In the genomic region with DNA sequence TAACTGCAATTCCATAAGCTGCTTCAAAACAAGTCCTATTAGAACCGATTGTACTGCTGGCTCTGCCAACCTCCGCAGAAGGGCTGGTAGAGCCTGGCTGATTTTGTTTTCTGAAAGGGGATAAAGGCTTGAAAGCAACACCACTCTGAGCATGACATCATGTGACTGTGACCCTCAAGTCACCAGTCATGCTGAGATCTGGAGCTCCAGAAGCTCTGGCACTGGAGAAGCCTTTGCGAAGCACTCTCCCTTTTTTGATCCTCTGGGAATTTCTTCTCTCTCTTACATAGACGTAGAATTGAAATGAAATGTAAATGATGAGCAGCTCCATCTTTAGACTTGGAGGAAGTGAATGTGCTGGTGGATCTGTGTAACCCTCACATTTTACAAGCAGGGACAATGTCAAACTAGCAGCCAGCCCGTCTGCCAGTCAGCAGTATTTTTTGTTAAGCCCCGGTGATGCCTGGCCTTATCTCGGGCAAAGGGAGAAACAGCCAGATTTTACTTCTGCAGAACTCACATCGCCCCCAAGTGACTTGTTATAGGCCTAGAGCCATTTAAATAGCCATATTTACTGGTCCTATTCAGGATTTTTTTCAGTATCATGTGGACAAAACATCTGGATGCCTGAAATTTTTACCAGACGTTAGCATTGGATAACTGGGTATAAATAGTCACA, we compare ENCODE assay signal across 8 cellular contexts.
DNase-seq lines count a peak whose midpoint lies in the region; ATAC-seq, FAIRE-seq and TF ChIP-seq lines count a peak whose summit lies in the region.

No MANE protein-coding gene starts in this region.

- FAIRE-seq in H1 (lab: Jason Lieb, UNC) (peak; percentile 13), GM19239 (lab: Jason Lieb, UNC) (no peak)

- no peaks in the 10 kb centered on the region for H4K20me1 ChIP-seq in H1 (replicated peaks in 1 of 2; ENCODE audit: control insufficient read depth in 1 of 2, insufficient read depth in 2 of 2, low read length in 2 of 2)

- POLR2A ChIA-PET in H1 (lab: Charles Lee; ENCODE audit: partially characterized antibody), result no interaction called here

- H3K4me2 ChIP-seq in H1 (ENCODE audit: insufficient read depth in 1 of 2, low read depth in 2 of 2, low read length in 2 of 2), result no peak overlapping the region; a peak in 1 of 4 replicates

- peak; percentile 65 to 69 for TF ChIP-seq RAD21 in H1 (IDR thresholded peaks at IDR 0.05 in 1 of 2, conservative IDR thresholded peaks at IDR 0.05 in 1 of 2; ENCODE audit: low read depth in 2 of 2, low read length in 2 of 2)

- no peak for TF ChIP-seq POLR2A in H1 (IDR thresholded peaks at IDR 0.05; ENCODE audit: control extremely low read depth in 1 of 2, low read depth in 2 of 2, low read length in 2 of 2)

- no peak overlapping the region for H2BK20ac ChIP-seq in H1 (ENCODE audit: low read length)

- H3K23ac ChIP-seq in H1 (ENCODE audit: insufficient read length), result no peak overlapping the region

- no peak overlapping the region for H4K8ac ChIP-seq in H1 (ENCODE audit: extremely low read depth, insufficient read depth, low read length)

- no peak overlapping the region for H4K91ac ChIP-seq in H1 (replicated peaks; ENCODE audit: insufficient read length, low read length)

- no peak overlapping the region for H2BK15ac ChIP-seq in H1 (ENCODE audit: low read length)

- no peak overlapping the region for H3K27ac ChIP-seq in H1 (ENCODE audit: low read depth, low read length)

- H3K23me2 ChIP-seq in H1 (ENCODE audit: low read depth, low read length), result no peaks in the 10 kb centered on the region; the same call in 1 of the 2 replicates

- H2BK12ac ChIP-seq in H1 (ENCODE audit: low read depth, low read length), result no peak overlapping the region

- H3K4me1 ChIP-seq in H1 (replicated peaks in 1 of 4; ENCODE audit: control insufficient read depth in 3 of 4, insufficient read depth in 4 of 4, low read length in 3 of 4), result peaks cover 0 to 5% (median 0%) of the 10 kb centered on the region in 4 experiments; a peak in 2 of 7 replicates

- no peak overlapping the region for H3K18ac ChIP-seq in H1 (ENCODE audit: extremely low read depth, low read length)

- H2BK120ac ChIP-seq in H1 (replicated peaks; ENCODE audit: low read depth, low read length), result no peak overlapping the region

- no peaks in the 10 kb centered on the region for H3K79me1 ChIP-seq in H1 (ENCODE audit: low read depth, low read length)

- no peak overlapping the region for H3K4ac ChIP-seq in H1 (replicated peaks; ENCODE audit: insufficient read length, low read depth, low read length)

- H2AFZ ChIP-seq in H1 (ENCODE audit: low read length), result peak overlapping the region; percentile 77; the same call in 1 of the 2 replicates

- H3K79me2 ChIP-seq in H1 (ENCODE audit: control insufficient read depth in 1 of 2, insufficient read depth in 2 of 2, low read length in 2 of 2), result no peaks in the 10 kb centered on the region

- H3K14ac ChIP-seq in H1 (ENCODE audit: insufficient read length), result no peak overlapping the region

- no peak overlapping the region for H4K5ac ChIP-seq in H1 (ENCODE audit: insufficient read length, low read depth, low read length)

- WGBS in H1 (ENCODE audit: extremely low coverage in 1 of 2, insufficient coverage in 1 of 2, insufficient read length in 1 of 2, insufficient replicate concordance in 2 of 2, low coverage in 1 of 2, low lambda C conversion rate in 2 of 2, missing lambda C conversion rate in 1 of 2), 2 experiments, result 75% methylated on average over 9 of the region's 9 CpGs; no CpG with 5 or more reads in 1 of the 2 experiments

- DNase-seq in AG09309 (ENCODE audit: low read depth), result no peak
- DNase-seq in NCI-H1092 (lab: John Stamatoyannopoulos, UW), result peak; percentile 32
- DNase-seq in H1 (ENCODE audit: low read depth in 1 of 2, low spot score in 2 of 2), result no peak
- DNase-seq in medulla oblongata (ENCODE audit: extremely low spot score), result peak; percentile 83
- no peak for DNase-seq in NCI-H1048 (lab: John Stamatoyannopoulos, UW)
- no peak for DNase-seq in stimulated activated CD8-positive, alpha-beta memory T cell treated with anti-CD3 and anti-CD28 coated beads, Interleukin-4, amount 100 ng/mL, for 48 hours
- DNase-seq in GM19239 (ENCODE audit: insufficient read length, low spot score), result no peak

- H3K9me3 ChIP-seq in H1 (ENCODE audit: insufficient read depth in 2 of 2, low read depth in 1 of 2, low read length in 1 of 2), result no peaks in the 10 kb centered on the region

- no peak overlapping the region for H2BK5ac ChIP-seq in H1 (ENCODE audit: low read depth, low read length)

- TF ChIP-seq CTCF in AG09309 (IDR thresholded peaks at IDR 0.05; ENCODE audit: control insufficient read depth, insufficient read depth, low read depth, low read length, missing control alignments), result peak; percentile 5
- TF ChIP-seq CTCF in H1 (IDR thresholded peaks at IDR 0.05; ENCODE audit: control extremely low read depth in 1 of 3, insufficient read depth in 1 of 3, low read depth in 1 of 3, low read length in 3 of 3), result peak in 2 of 3 experiments; percentile 26 to 32; a peak in 2 of 4 replicates

- H3K4me3 ChIP-seq in AG09309 (ENCODE audit: control insufficient read depth, low read depth, low read length) (no peak overlapping the region), H1 (ENCODE audit: extremely low read depth in 1 of 4, insufficient read depth in 2 of 4, low read depth in 3 of 4, low read length in 4 of 4) (no peak overlapping the region)

- H2AK5ac ChIP-seq in H1 (ENCODE audit: low read depth, low read length), result no peak overlapping the region

- H3K9ac ChIP-seq in H1 (replicated peaks in 1 of 4; ENCODE audit: extremely low read depth in 1 of 4, low read depth in 3 of 4, low read length in 3 of 4), result no peak overlapping the region

- no peak for TF ChIP-seq EP300 in H1 (IDR thresholded peaks at IDR 0.05; ENCODE audit: borderline replicate concordance in 1 of 2, low read depth in 2 of 2, low read length in 2 of 2)

- no peak overlapping the region for H3K56ac ChIP-seq in H1 (replicated peaks; ENCODE audit: insufficient read length, low read depth, low read length)

- CTCF ChIA-PET in H1 (lab: Charles Lee; ENCODE audit: partially characterized antibody), result interaction anchor here (0.7 to 2.0 kb wide), 8 partner anchors 37 to 1101 kb away, joined by 3 to 8 read pairs (median 4); no protein-coding TSS in a partner anchor

- no peaks in the 10 kb centered on the region for H3K27me3 ChIP-seq in H1 (replicated peaks in 1 of 4; ENCODE audit: control insufficient read depth in 3 of 4, extremely low read depth in 1 of 4, insufficient read depth in 3 of 4, low read length in 3 of 4)

- H3K36me3 ChIP-seq in H1 (ENCODE audit: control insufficient read depth in 2 of 4, insufficient read depth in 4 of 4, low read length in 3 of 4), result no peaks in the 10 kb centered on the region

- ATAC-seq in HG03565 (IDR thresholded peaks at IDR 0.05; ENCODE audit: unreplicated experiment), result no peak

TF ChIP-seq in H1, 55 proteins besides CTCF, POLR2A, EP300 and RAD21:
- TF ChIP-seq RFX5 (IDR thresholded peaks at IDR 0.05; ENCODE audit: borderline replicate concordance, low read depth, low read length), result no peak
- no peak for TF ChIP-seq BCL11A (IDR thresholded peaks at IDR 0.05; ENCODE audit: low read depth in 2 of 2, low read length in 2 of 2)
- TF ChIP-seq SIN3A (conservative IDR thresholded peaks at IDR 0.05 in 1 of 2, IDR thresholded peaks at IDR 0.05 in 1 of 2; ENCODE audit: low read depth in 1 of 2, low read length in 2 of 2), result no peak
- no peak for TF ChIP-seq SP1 (IDR thresholded peaks at IDR 0.05; ENCODE audit: low read depth, low read length)
- no peak for TF ChIP-seq SAP30 (IDR thresholded peaks at IDR 0.05; ENCODE audit: insufficient read depth, insufficient replicate concordance, low read length)
- TF ChIP-seq YY1 (IDR thresholded peaks at IDR 0.05; ENCODE audit: low read depth, low read length), result no peak
- no peak for TF ChIP-seq SRF (IDR thresholded peaks at IDR 0.05; ENCODE audit: low read depth, low read length)
- TF ChIP-seq KDM4A (IDR thresholded peaks at IDR 0.05; ENCODE audit: low read depth, low read length, severe bottlenecking), result no peak
- no peak for TF ChIP-seq HDAC2 (IDR thresholded peaks at IDR 0.05; ENCODE audit: borderline replicate concordance in 1 of 2, low read depth in 2 of 2, low read length in 2 of 2)
- TF ChIP-seq HDAC6 (IDR thresholded peaks at IDR 0.05; ENCODE audit: low read depth, low read length), result no peak
- no peak for TF ChIP-seq GABPA (IDR thresholded peaks at IDR 0.05; ENCODE audit: borderline replicate concordance, insufficient read depth, low read length)
- TF ChIP-seq MAFK (IDR thresholded peaks at IDR 0.05; ENCODE audit: low read depth, low read length), result no peak
- TF ChIP-seq POU5F1 (IDR thresholded peaks at IDR 0.05; ENCODE audit: low read depth, low read length), result no peak
- TF ChIP-seq TAF1 (IDR thresholded peaks at IDR 0.05; ENCODE audit: low read depth, low read length), result no peak

Comparison
In these comparisons a context has a peak if more than half of its experiments do, and no peak if none do; other contexts are left out.
1. DNase-seq: peak in NCI-H1092 (single experiment) and medulla oblongata (single experiment); none in AG09309 (single experiment), H1 (0 of 2), NCI-H1048 (single experiment), stimulated activated CD8-positive, alpha-beta memory T cell treated with anti-CD3 and anti-CD28 coated beads, Interleukin-4, amount 100 ng/mL, for 48 hours (single experiment) and GM19239 (single experiment).